In the genomic region with DNA sequence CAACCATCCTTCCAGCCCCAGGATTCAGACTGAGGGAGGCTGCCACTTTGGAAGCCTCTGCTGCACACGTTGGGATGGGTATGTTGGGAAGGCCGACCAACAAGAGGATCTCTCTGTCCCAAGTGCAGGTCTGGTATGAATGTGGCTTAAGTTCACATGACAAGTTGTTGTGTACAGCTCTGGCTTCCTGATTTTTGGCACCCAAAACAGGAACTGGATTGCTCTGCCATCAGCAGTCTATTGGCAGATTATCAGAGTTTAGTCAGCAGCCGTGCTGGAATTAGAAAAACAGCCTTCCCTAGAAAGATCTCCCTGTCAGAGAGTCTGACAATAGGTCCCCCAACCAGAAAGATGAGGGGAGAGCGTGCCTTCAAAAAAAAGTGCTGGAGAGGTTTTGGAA, we compare ENCODE assay signal across 18 cellular contexts.
DNase-seq lines count a peak whose midpoint lies in the region; TF ChIP-seq lines count a peak whose summit lies in the region.
"Had no signal": no experiment of that assay in that cellular context is flagged by ENCODE, and none has a peak within 500 bp of the region (broad histone marks: within the 10 kb centered on the region; RNA-seq: fewer than 3 reads in every experiment).

No MANE protein-coding gene starts in this region.

- peak overlapping the region; percentile 83 for H3K27ac ChIP-seq in layer of hippocampus (ENCODE audit: low read depth, low read length)
- H3K27ac ChIP-seq in tibial nerve = peak overlapping the region in 3 of 4 donors; percentile 9 to 72 (median 47)
- H3K27ac ChIP-seq: A549, thoracic aorta had no signal

- no peaks in the 10 kb centered on the region for H3K36me3 ChIP-seq in tibial nerve
- H3K36me3 ChIP-seq: thoracic aorta had no signal

- H3K27me3 ChIP-seq in layer of hippocampus (ENCODE audit: control insufficient read depth, insufficient read depth, low read length) (no peaks in the 10 kb centered on the region), tibial nerve (no peaks in the 10 kb centered on the region)

- no peak for TF ChIP-seq POLR2A in tibial nerve (IDR thresholded peaks at IDR 0.05)

- no peak overlapping the region for H3K4me3 ChIP-seq in tibial nerve
- H3K4me3 ChIP-seq: A549, thoracic aorta had no signal

- no peaks in the 10 kb centered on the region for H3K9me3 Mint-ChIP-seq in mesothelial cell of epicardium
- H3K9me3 Mint-ChIP-seq: dendritic cell treated with granulocyte-macrophage colony-stimulating factor and Interleukin-4, amounts not matched to agents 40 ng/mL and 50 ng/mL, for 4 days had no signal

- peak; percentile 20 for DNase-seq in NOMO-1 treated with DMSO at 0.1 percent for 48 hours (lab: John Stamatoyannopoulos, UW; ENCODE audit: unreplicated experiment)
- no peak for DNase-seq in NOMO-1 treated with dmso at 0.1 percent for 144 hours (lab: John Stamatoyannopoulos, UW; ENCODE audit: unreplicated experiment)
- DNase-seq in cerebellar nuclear complex (lab: John Stamatoyannopoulos, UW) = peak; percentile 12 to 18
- peak in 1 of 2 donors; percentile 44 for DNase-seq in tibial nerve (ENCODE audit: low spot score in 2 of 2)
- DNase-seq in mesothelial cell of epicardium (ENCODE audit: low spot score in 2 of 2, unreplicated experiment in 2 of 2) = no peak
- DNase-seq in activated CD4-positive, CD25-positive, alpha-beta regulatory T cell treated with anti-CD3 and anti-CD28 coated beads, Interleukin-2, amount 50 U/mL, for 72 hours = no peak
- no peak for DNase-seq in NCI-H2107 treated with DMSO at 0.1 percent for 48 hours (lab: John Stamatoyannopoulos, UW; ENCODE audit: unreplicated experiment)
- DNase-seq: foreskin melanocyte, IMR-90, kidney glomerular epithelial cell, NCI-H187, NCI-H82, small intestine had no signal

- 28% methylated on average over 4 of the region's 4 CpGs for WGBS in tibial nerve, 2 donors

- peaks cover 0 to 39% (median 5%) of the 10 kb centered on the region in 4 donors for H3K4me1 ChIP-seq in tibial nerve

- TF ChIP-seq CTCF in tibial nerve (IDR thresholded peaks at IDR 0.05) (no peak), mesothelial cell of epicardium (IDR thresholded peaks at IDR 0.05; ENCODE audit: unreplicated experiment) (no peak)

- no peaks in the 10 kb centered on the region for H3K36me3 Mint-ChIP-seq in mesothelial cell of epicardium
- H3K36me3 Mint-ChIP-seq: activated naive CD8-positive, alpha-beta T cell had no signal

- no peak overlapping the region for H3K4me3 Mint-ChIP-seq in mesothelial cell of epicardium
- H3K4me3 Mint-ChIP-seq: activated naive CD8-positive, alpha-beta T cell; dendritic cell treated with granulocyte-macrophage colony-stimulating factor and Interleukin-4, amounts not matched to agents 40 ng/mL and 50 ng/mL, for 4 days had no signal

- TF ChIP-seq EP300 in tibial nerve (IDR thresholded peaks at IDR 0.05) = peak in 1 of 2 donors; percentile 64

- H3K9me3 ChIP-seq in tibial nerve = no peaks in the 10 kb centered on the region
- H3K9me3 ChIP-seq: A549, thoracic aorta had no signal

- H3K27me3 Mint-ChIP-seq in mesothelial cell of epicardium (ENCODE audit: low read depth) = peaks cover 84% of the 10 kb centered on the region

- no peaks in the 10 kb centered on the region for H3K4me1 Mint-ChIP-seq in mesothelial cell of epicardium

- no peak overlapping the region for H3K27ac Mint-ChIP-seq in mesothelial cell of epicardium
- H3K27ac Mint-ChIP-seq: activated naive CD8-positive, alpha-beta T cell; dendritic cell treated with granulocyte-macrophage colony-stimulating factor and Interleukin-4, amounts not matched to agents 40 ng/mL and 50 ng/mL, for 4 days had no signal

Comparison
In these comparisons a context has a peak if more than half of its experiments do, and no peak if none do; other contexts are left out.
1. DNase-seq: peak in NOMO-1 treated with DMSO at 0.1 percent for 48 hours (single experiment) and cerebellar nuclear complex (2 of 2); none in NOMO-1 treated with dmso at 0.1 percent for 144 hours (single experiment), mesothelial cell of epicardium (0 of 2), activated CD4-positive, CD25-positive, alpha-beta regulatory T cell treated with anti-CD3 and anti-CD28 coated beads, Interleukin-2, amount 50 U/mL, for 72 hours (single experiment) and NCI-H2107 treated with DMSO at 0.1 percent for 48 hours (single experiment).